1 cellular context compared by ENCODE assay signal in the genomic region with DNA sequence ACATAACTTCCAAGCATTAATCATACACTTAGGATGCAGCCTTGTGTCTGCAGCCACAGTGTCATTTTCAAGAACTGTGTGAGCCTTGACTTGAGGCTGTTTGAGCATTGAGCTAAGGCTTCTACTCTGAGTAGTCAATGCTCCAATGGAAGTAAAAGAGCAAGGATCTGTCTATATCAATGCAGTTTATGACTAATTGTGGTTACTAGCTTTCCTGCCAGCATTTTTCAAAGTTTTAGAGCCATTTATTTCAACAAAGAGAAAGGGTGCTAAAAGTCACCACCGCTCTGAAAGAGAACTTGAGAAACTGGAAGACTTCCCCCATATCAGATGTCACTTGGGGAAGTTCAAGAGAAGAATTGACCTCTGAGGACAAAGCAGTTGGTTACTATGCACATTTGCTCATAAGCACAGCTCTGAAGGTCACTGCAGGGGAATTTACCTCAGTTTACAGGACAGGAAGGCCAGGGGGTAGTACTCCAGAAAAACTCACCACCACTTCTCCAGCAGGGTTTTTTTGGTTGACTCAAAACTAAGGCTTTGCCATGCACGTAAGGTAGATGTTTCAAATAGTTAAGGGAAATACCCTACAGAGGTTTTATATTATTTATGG.
TF ChIP-seq lines count a peak whose summit lies in the region.

No MANE protein-coding gene starts in this region.

TF ChIP-seq in GM23338, 12 proteins besides CTCF, POLR2A, EP300 and RAD21 (continued from another document):
- TF ChIP-seq, protein P1, sequence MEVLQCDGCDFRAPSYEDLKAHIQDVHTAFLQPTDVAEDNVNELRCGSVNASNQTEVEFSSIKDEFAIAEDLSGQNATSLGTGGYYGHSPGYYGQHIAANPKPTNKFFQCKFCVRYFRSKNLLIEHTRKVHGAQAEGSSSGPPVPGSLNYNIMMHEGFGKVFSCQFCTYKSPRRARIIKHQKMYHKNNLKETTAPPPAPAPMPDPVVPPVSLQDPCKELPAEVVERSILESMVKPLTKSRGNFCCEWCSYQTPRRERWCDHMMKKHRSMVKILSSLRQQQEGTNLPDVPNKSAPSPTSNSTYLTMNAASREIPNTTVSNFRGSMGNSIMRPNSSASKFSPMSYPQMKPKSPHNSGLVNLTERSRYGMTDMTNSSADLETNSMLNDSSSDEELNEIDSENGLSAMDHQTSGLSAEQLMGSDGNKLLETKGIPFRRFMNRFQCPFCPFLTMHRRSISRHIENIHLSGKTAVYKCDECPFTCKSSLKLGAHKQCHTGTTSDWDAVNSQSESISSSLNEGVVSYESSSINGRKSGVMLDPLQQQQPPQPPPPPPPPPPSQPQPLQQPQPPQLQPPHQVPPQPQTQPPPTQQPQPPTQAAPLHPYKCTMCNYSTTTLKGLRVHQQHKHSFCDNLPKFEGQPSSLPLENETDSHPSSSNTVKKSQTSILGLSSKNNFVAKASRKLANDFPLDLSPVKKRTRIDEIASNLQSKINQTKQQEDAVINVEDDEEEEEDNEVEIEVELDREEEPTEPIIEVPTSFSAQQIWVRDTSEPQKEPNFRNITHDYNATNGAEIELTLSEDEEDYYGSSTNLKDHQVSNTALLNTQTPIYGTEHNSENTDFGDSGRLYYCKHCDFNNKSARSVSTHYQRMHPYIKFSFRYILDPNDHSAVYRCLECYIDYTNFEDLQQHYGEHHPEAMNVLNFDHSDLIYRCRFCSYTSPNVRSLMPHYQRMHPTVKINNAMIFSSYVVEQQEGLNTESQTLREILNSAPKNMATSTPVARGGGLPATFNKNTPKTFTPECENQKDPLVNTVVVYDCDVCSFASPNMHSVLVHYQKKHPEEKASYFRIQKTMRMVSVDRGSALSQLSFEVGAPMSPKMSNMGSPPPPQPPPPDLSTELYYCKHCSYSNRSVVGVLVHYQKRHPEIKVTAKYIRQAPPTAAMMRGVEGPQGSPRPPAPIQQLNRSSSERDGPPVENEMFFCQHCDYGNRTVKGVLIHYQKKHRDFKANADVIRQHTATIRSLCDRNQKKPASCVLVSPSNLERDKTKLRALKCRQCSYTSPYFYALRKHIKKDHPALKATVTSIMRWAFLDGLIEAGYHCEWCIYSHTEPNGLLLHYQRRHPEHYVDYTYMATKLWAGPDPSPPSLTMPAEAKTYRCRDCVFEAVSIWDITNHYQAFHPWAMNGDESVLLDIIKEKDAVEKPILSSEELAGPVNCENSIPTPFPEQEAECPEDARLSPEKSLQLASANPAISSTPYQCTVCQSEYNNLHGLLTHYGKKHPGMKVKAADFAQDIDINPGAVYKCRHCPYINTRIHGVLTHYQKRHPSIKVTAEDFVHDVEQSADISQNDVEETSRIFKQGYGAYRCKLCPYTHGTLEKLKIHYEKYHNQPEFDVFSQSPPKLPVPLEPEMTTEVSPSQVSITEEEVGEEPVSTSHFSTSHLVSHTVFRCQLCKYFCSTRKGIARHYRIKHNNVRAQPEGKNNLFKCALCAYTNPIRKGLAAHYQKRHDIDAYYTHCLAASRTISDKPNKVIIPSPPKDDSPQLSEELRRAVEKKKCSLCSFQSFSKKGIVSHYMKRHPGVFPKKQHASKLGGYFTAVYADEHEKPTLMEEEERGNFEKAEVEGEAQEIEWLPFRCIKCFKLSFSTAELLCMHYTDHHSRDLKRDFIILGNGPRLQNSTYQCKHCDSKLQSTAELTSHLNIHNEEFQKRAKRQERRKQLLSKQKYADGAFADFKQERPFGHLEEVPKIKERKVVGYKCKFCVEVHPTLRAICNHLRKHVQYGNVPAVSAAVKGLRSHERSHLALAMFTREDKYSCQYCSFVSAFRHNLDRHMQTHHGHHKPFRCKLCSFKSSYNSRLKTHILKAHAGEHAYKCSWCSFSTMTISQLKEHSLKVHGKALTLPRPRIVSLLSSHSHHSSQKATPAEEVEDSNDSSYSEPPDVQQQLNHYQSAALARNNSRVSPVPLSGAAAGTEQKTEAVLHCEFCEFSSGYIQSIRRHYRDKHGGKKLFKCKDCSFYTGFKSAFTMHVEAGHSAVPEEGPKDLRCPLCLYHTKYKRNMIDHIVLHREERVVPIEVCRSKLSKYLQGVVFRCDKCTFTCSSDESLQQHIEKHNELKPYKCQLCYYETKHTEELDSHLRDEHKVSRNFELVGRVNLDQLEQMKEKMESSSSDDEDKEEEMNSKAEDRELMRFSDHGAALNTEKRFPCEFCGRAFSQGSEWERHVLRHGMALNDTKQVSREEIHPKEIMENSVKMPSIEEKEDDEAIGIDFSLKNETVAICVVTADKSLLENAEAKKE (CRISPR knock-in tag; IDR thresholded peaks at IDR 0.05): no peak
- no peak for TF ChIP-seq EZH2 (IDR thresholded peaks at IDR 0.05; ENCODE audit: low read depth, unreplicated experiment)
